In the genomic region with DNA sequence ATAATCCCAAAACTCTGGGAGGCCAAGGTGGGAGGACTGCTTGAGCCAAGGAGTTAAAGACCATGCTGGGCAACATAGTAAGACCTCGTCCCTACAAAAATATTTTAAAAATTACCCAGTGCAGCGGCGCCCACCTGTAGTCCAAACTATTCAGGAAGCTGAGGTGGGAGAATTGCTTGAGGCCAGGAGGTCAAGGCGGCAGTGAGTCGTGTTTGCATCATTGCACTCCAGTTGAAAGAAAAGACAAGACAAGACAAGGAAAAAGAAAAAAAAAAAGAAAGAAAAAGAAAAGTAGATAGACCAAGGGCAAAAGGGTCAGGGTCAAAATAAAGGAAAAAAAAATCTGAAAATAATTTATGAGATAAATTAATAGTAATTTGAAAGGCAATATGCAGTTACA, we compare ENCODE assay signal across 17 cellular contexts. TPM values are rescaled to one million over a fixed set of nuclear protein-coding genes. Genes with fewer than 3 reads are reported as not detected.
DNase-seq lines count a peak whose midpoint lies in the region; ATAC-seq, FAIRE-seq and TF ChIP-seq lines count a peak whose summit lies in the region.
"Had no signal": no experiment of that assay in that cellular context is flagged by ENCODE, and none has a peak within 500 bp of the region (broad histone marks: within the 10 kb centered on the region; RNA-seq: fewer than 3 reads in every experiment).

No MANE protein-coding gene starts in this region.

- intact Hi-C loops in gastrocnemius medialis (cut with DNase I; ENCODE audit: low total_unique reads) = no loop called here

- peaks cover 21% of the 10 kb centered on the region for H3K4me1 Mint-ChIP-seq in progenitor cell of endocrine pancreas (ENCODE audit: low read depth)

- TF ChIP-seq CTCF in progenitor cell of endocrine pancreas (IDR thresholded peaks at IDR 0.05; ENCODE audit: unreplicated experiment) = no peak
- TF ChIP-seq CTCF in gastrocnemius medialis (IDR thresholded peaks at IDR 0.05 in 4 of 5, conservative IDR thresholded peaks at IDR 0.05 in 1 of 5) = no peak

- no peak overlapping the region for H3K4me3 ChIP-seq in gastrocnemius medialis
- H3K4me3 ChIP-seq: BLaER1 had no signal

- TF ChIP-seq POLR2A in H54 (IDR thresholded peaks at IDR 0.05; ENCODE audit: low read depth, low read length) (no peak), gastrocnemius medialis (IDR thresholded peaks at IDR 0.05) (no peak)

- ATAC-seq in GM21825 (IDR thresholded peaks at IDR 0.05; ENCODE audit: unreplicated experiment) (no peak), gastrocnemius medialis (no peak)

- peaks cover 6% of the 10 kb centered on the region for H3K36me3 Mint-ChIP-seq in progenitor cell of endocrine pancreas (ENCODE audit: insufficient read depth)

- peak; percentile 78 for FAIRE-seq in H54 (lab: Jason Lieb, UNC)

- DNase-seq in H54 (ENCODE audit: insufficient read length, low spot score) (no peak), LHCN-M2 (ENCODE audit: low read depth) (peak; percentile 32), amniotic epithelial cell (ENCODE audit: low read depth) (peak; percentile 4), progenitor cell of endocrine pancreas (ENCODE audit: low spot score, unreplicated experiment) (no peak), gastrocnemius medialis (no peak)
- DNase-seq in activated effector memory CD4-positive, alpha-beta T cell treated with Interleukin-2 at 50 U/mL for 16 hours = no peak
- DNase-seq: CD8-positive, alpha-beta memory T cell; KBM-7; MM.1S; NCI-H1105 treated with DMSO at 0.1 percent for 48 hours; NCI-H1930; NCI-H2171; NCI-H510A; SIG-M5 had no signal

- H3K27me3 ChIP-seq in gastrocnemius medialis = no peaks in the 10 kb centered on the region
- H3K27me3 ChIP-seq: BLaER1 had no signal

- no peaks in the 10 kb centered on the region for H3K9me3 ChIP-seq in gastrocnemius medialis
- H3K9me3 ChIP-seq: BLaER1 had no signal

- H3K27ac Mint-ChIP-seq in progenitor cell of endocrine pancreas = peak overlapping the region; percentile 15

- peaks cover 81 to 92% of the 10 kb centered on the region in 2 donors for H3K4me1 ChIP-seq in gastrocnemius medialis

- no peaks in the 10 kb centered on the region for H3K27me3 Mint-ChIP-seq in progenitor cell of endocrine pancreas

- peaks cover 0 to 10% of the 10 kb centered on the region in 2 donors for H3K36me3 ChIP-seq in gastrocnemius medialis

- H3K4me3 Mint-ChIP-seq in progenitor cell of endocrine pancreas (ENCODE audit: low read depth) = no peak overlapping the region

- H3K9me3 Mint-ChIP-seq in progenitor cell of endocrine pancreas (ENCODE audit: low read depth) = no peaks in the 10 kb centered on the region
- H3K9me3 Mint-ChIP-seq: CD8-positive, alpha-beta memory T cell had no signal

- no peak overlapping the region for H3K27ac ChIP-seq in gastrocnemius medialis
- H3K27ac ChIP-seq: BLaER1, HL-60 had no signal

- in situ Hi-C loops in gastrocnemius medialis (cut with MboI; ENCODE audit: low sequenced_read_pairs in 4 of 4) = no loop called here

RNA-seq across cellular contexts. Expression of a gene that starts 5.8 kb away (rescaled TPM):
- 155 and 159 TPM in 2 replicates for total RNA-seq in LHCN-M2 (2014; rRNA removed)
- polyA plus RNA-seq in LHCN-M2 (2012) = 94.0 TPM
- 58.9 and 68.2 TPM in 2 replicates for total RNA-seq in progenitor cell of endocrine pancreas
- 100 to 1,000 TPM; 169 to 203 (median 186) TPM for total RNA-seq in gastrocnemius medialis

RNA-seq across cellular contexts. Expression of a gene that starts 25.3 kb away (rescaled TPM):
- total RNA-seq in LHCN-M2 (2014; rRNA removed) (1.4 and 2.5 TPM in 2 replicates), progenitor cell of endocrine pancreas (4.2 and 5.1 TPM in 2 replicates), gastrocnemius medialis (10 to 100 TPM in 3 of 4 donors, 1 to 10 TPM in 1; 1.4 to 49.4 (median 30.4) TPM)
- 0.44 TPM for polyA plus RNA-seq in LHCN-M2 (2012)

RNA-seq across cellular contexts. Expression of a gene that starts 49.4 kb away (rescaled TPM):
- total RNA-seq in LHCN-M2 (2014; rRNA removed) = 0.45 and 0.46 TPM in 2 replicates
- 0.24 TPM for polyA plus RNA-seq in LHCN-M2 (2012)
- total RNA-seq in progenitor cell of endocrine pancreas = 5.3 and 5.6 TPM in 2 replicates
- total RNA-seq in gastrocnemius medialis = 1 to 10 TPM in 2 of 4 donors, under 1 TPM in 2; 0.20 to 1.8 (median 1.1) TPM
- polyA plus RNA-seq: CD8-positive, alpha-beta memory T cell had no signal

Comparison
In these comparisons a context has a peak if more than half of its experiments do, and no peak if none do; other contexts are left out.
1. DNase-seq: peak in LHCN-M2 (single experiment) and amniotic epithelial cell (single experiment); none in H54 (single experiment), progenitor cell of endocrine pancreas (single experiment), gastrocnemius medialis (0 of 2) and activated effector memory CD4-positive, alpha-beta T cell treated with Interleukin-2 at 50 U/mL for 16 hours (single experiment).